Comparison of ENCODE assay signal across 8 cellular contexts in genomic region chr14:55271572-55272414, GRCh38.
DNase-seq lines count a peak whose midpoint lies in the region; ATAC-seq and TF ChIP-seq lines count a peak whose summit lies in the region.

No MANE protein-coding gene starts in this region.

- H3K4me1 ChIP-seq in iPS-18a (ENCODE audit: control insufficient read depth, low read depth, low read length): peaks cover 14% of the 10 kb centered on the region

- H3K27me3 ChIP-seq in brain microvascular endothelial cell (replicated peaks): no peaks in the 10 kb centered on the region
- peaks cover 8% of the 10 kb centered on the region for H3K27me3 ChIP-seq in iPS-18a (ENCODE audit: control insufficient read depth, insufficient read depth, low read length)

- H3K36me3 ChIP-seq in brain microvascular endothelial cell (replicated peaks): no peaks in the 10 kb centered on the region
- no peaks in the 10 kb centered on the region for H3K36me3 ChIP-seq in iPS-18a (ENCODE audit: control insufficient read depth, low read depth, low read length)

- peak overlapping the region; percentile 78 for H3K27ac ChIP-seq in brain microvascular endothelial cell
- no peak overlapping the region for H3K27ac ChIP-seq in iPS-18a (ENCODE audit: low read length)

- in situ Hi-C loops in brain microvascular endothelial cell (cut with HindIII; ENCODE audit: low pct_ligation_motif_present, low sequenced_read_pairs): no loop called here

- DNase-seq in NCI-H2081 (lab: John Stamatoyannopoulos, UW) (peak; percentile 33 to 64), NCI-H2081 treated with DMSO at 0.1 percent for 48 hours (lab: John Stamatoyannopoulos, UW) (no peak), NCI-H187 (lab: John Stamatoyannopoulos, UW) (peak; percentile 44 to 56), UCSD-AML1 (lab: John Stamatoyannopoulos, UW; ENCODE audit: unreplicated experiment) (peak; percentile 82), brain microvascular endothelial cell (peak; percentile 76), skeletal muscle cell (ENCODE audit: low read depth) (peak; percentile 51)

- peak; percentile 42 for ATAC-seq in HG02852 (IDR thresholded peaks at IDR 0.05; ENCODE audit: unreplicated experiment)

- peak overlapping the region; percentile 98 for H3K4me3 ChIP-seq in brain microvascular endothelial cell (ENCODE audit: low read depth, low read length)
- H3K4me3 ChIP-seq in iPS-18a (ENCODE audit: low read length): peak overlapping the region; percentile 66
- peak overlapping the region; percentile 84 for H3K4me3 ChIP-seq in skeletal muscle cell (ENCODE audit: low read depth, low read length)

- H3K9me3 ChIP-seq in iPS-18a (ENCODE audit: control insufficient read depth, low read depth, low read length): no peaks in the 10 kb centered on the region

- no peak for TF ChIP-seq CTCF in brain microvascular endothelial cell (IDR thresholded peaks at IDR 0.05; ENCODE audit: low read depth, low read length, missing control alignments)

- peak overlapping the region; percentile 50 for H3K9ac ChIP-seq in iPS-18a (ENCODE audit: low read length)
